Comparison of ENCODE assay signal across 8 cellular contexts in the genomic region with DNA sequence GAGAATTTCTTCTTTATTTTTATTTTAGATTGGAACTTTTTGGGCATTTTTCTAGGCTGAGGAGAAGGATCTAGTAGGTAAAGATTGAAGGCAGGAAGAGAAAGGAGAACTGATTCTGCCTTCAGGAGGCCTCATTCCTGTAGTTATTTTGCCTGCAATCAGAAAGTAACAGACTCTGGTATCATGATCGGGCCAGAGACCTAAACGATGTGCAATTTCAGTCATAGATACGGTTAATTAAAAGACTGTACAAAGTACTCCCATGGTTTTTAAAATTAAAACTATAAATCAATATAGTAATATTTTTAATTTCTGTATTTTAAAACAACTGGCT. TPM values are rescaled to one million over a fixed set of nuclear protein-coding genes. Genes with fewer than 3 reads are reported as not detected.
DNase-seq lines count a peak whose midpoint lies in the region; ATAC-seq and TF ChIP-seq lines count a peak whose summit lies in the region.
"Not testable (repeated sequence)": the region's sequence is repeated elsewhere in the genome, so short reads cannot be mapped to it uniquely, and the experiment has no call there.

No MANE protein-coding gene starts in this region.

- H3K9me3 Mint-ChIP-seq in CD8-positive, alpha-beta T cell; activated T-cell treated with anti-CD3 and anti-CD28 coated beads, Interleukin-2, amount 50 U/mL, for 72 hours; natural killer cell treated with Interleukin-12 subunit alpha and Interleukin-12 subunit beta and Interleukin-15 and Interleukin-18, amount 100 ng/mL, for 72 hours: not testable (repeated sequence)

- not testable (repeated sequence) for H3K36me3 Mint-ChIP-seq in CD8-positive, alpha-beta T cell; activated T-cell treated with anti-CD3 and anti-CD28 coated beads, Interleukin-2, amount 50 U/mL, for 72 hours (ENCODE audit: insufficient read depth in 2 of 2); natural killer cell treated with Interleukin-12 subunit alpha and Interleukin-12 subunit beta and Interleukin-15 and Interleukin-18, amount 100 ng/mL, for 72 hours

- ATAC-seq in CD8-positive, alpha-beta T cell = not testable (repeated sequence)
- ATAC-seq in GM19023 (IDR thresholded peaks at IDR 0.05; ENCODE audit: unreplicated experiment) (peak; percentile 61), GM21447 (IDR thresholded peaks at IDR 0.05; ENCODE audit: unreplicated experiment) (peak; percentile 43), HG02840 (IDR thresholded peaks at IDR 0.05; ENCODE audit: low FRiP score, unreplicated experiment) (peak; percentile 49), HG03139 (IDR thresholded peaks at IDR 0.05; ENCODE audit: unreplicated experiment) (peak; percentile 36)
- peak; percentile 43 to 54 for ATAC-seq in activated T-cell treated with anti-CD3 and anti-CD28 coated beads, Interleukin-2, amount 50 U/mL, for 72 hours (replicated peaks in 1 of 2)
- ATAC-seq in natural killer cell treated with Interleukin-12 subunit alpha and Interleukin-12 subunit beta and Interleukin-15 and Interleukin-18, amount 100 ng/mL, for 72 hours = peak; percentile 44 to 54

- H3K9me3 ChIP-seq in CD8-positive, alpha-beta T cell (ENCODE audit: low read length) = not testable (repeated sequence)

- intact Hi-C loops in CD8-positive, alpha-beta T cell (cut with DNase I, micrococcal nuclease) = not testable (repeated sequence)

- not testable (repeated sequence) for H3K27ac ChIP-seq in CD8-positive, alpha-beta T cell (ENCODE audit: low read depth, low read length); KMS-11

- not testable (repeated sequence) for TF ChIP-seq CTCF in CD8-positive, alpha-beta T cell (IDR thresholded peaks at IDR 0.05); KMS-11 (conservative IDR thresholded peaks at IDR 0.05; ENCODE audit: low read depth, low read length)

- H3K27me3 Mint-ChIP-seq in CD8-positive, alpha-beta T cell (ENCODE audit: low read depth); activated T-cell treated with anti-CD3 and anti-CD28 coated beads, Interleukin-2, amount 50 U/mL, for 72 hours (ENCODE audit: low read depth); natural killer cell treated with Interleukin-12 subunit alpha and Interleukin-12 subunit beta and Interleukin-15 and Interleukin-18, amount 100 ng/mL, for 72 hours: not testable (repeated sequence)

- CTCF ChIA-PET in CD8-positive, alpha-beta T cell (lab: Charles Lee) = not testable (repeated sequence)

- H3K4me2 ChIP-seq in KMS-11 = peak overlapping the region; percentile 47; the same call in 1 of the 2 replicates

- POLR2A ChIA-PET in CD8-positive, alpha-beta T cell (lab: Charles Lee) = not testable (repeated sequence)

- H3K36me3 ChIP-seq in CD8-positive, alpha-beta T cell (ENCODE audit: insufficient read depth, low read length); KMS-11 (ENCODE audit: insufficient read depth): not testable (repeated sequence)

- peak overlapping the region; percentile 67 for H3K4me3 Mint-ChIP-seq in CD8-positive, alpha-beta T cell
- H3K4me3 Mint-ChIP-seq in activated T-cell treated with anti-CD3 and anti-CD28 coated beads, Interleukin-2, amount 50 U/mL, for 72 hours = peak overlapping the region; percentile 50 to 93
- peak overlapping the region; percentile 75 for H3K4me3 Mint-ChIP-seq in natural killer cell treated with Interleukin-12 subunit alpha and Interleukin-12 subunit beta and Interleukin-15 and Interleukin-18, amount 100 ng/mL, for 72 hours

- H3K4me1 Mint-ChIP-seq in CD8-positive, alpha-beta T cell (ENCODE audit: low read depth) = peaks cover 14% of the 10 kb centered on the region
- peaks cover 21% of the 10 kb centered on the region for H3K4me1 Mint-ChIP-seq in activated T-cell treated with anti-CD3 and anti-CD28 coated beads, Interleukin-2, amount 50 U/mL, for 72 hours (ENCODE audit: low read depth)
- peaks cover 12 to 27% of the 10 kb centered on the region in 2 donors for H3K4me1 Mint-ChIP-seq in natural killer cell treated with Interleukin-12 subunit alpha and Interleukin-12 subunit beta and Interleukin-15 and Interleukin-18, amount 100 ng/mL, for 72 hours (ENCODE audit: low read depth in 2 of 2)

- not testable (repeated sequence) for H3K4me3 ChIP-seq in CD8-positive, alpha-beta T cell (ENCODE audit: low read depth, low read length); KMS-11 (IDR thresholded peaks at IDR 0.05; ENCODE audit: insufficient read depth, low read depth, low read length)

- not testable (repeated sequence) for DNase-seq in CD8-positive, alpha-beta T cell; activated T-cell treated with anti-CD3 and anti-CD28 coated beads, Interleukin-2, amount 50 U/mL, for 72 hours; natural killer cell treated with Interleukin-12 subunit alpha and Interleukin-12 subunit beta and Interleukin-15 and Interleukin-18, amount 100 ng/mL, for 72 hours (ENCODE audit: low spot score)

- not testable (repeated sequence) for H4K20me1 ChIP-seq in KMS-11 (ENCODE audit: insufficient read depth)

- H3K27ac Mint-ChIP-seq in CD8-positive, alpha-beta T cell = peak overlapping the region; percentile 78
- H3K27ac Mint-ChIP-seq in activated T-cell treated with anti-CD3 and anti-CD28 coated beads, Interleukin-2, amount 50 U/mL, for 72 hours = peak overlapping the region; percentile 93
- peak overlapping the region; percentile 72 to 76 for H3K27ac Mint-ChIP-seq in natural killer cell treated with Interleukin-12 subunit alpha and Interleukin-12 subunit beta and Interleukin-15 and Interleukin-18, amount 100 ng/mL, for 72 hours

- not testable (repeated sequence) for H3K4me1 ChIP-seq in CD8-positive, alpha-beta T cell (ENCODE audit: insufficient read depth, low read length)
- H3K4me1 ChIP-seq in KMS-11 (ENCODE audit: low read depth, poor library complexity, severe bottlenecking) = peaks cover 36% of the 10 kb centered on the region

- not testable (repeated sequence) for H3K27me3 ChIP-seq in CD8-positive, alpha-beta T cell (ENCODE audit: insufficient read depth, low read length); KMS-11 (ENCODE audit: insufficient read depth, low read depth)

- not testable (repeated sequence) for H3K79me2 ChIP-seq in KMS-11 (ENCODE audit: insufficient read depth, low read depth)

- H3K9ac ChIP-seq in KMS-11 = not testable (repeated sequence)

- not testable (repeated sequence) for H2AFZ ChIP-seq in KMS-11 (ENCODE audit: low read depth)

RNA-seq across cellular contexts. Expression of gene NOTCH2, which starts 53.1 kb away (rescaled TPM):
- 10 to 100 TPM; 25.5 to 28.8 TPM for total RNA-seq in CD8-positive, alpha-beta T cell
- total RNA-seq in activated T-cell treated with anti-CD3 and anti-CD28 coated beads, Interleukin-2, amount 50 U/mL, for 72 hours = 10 to 100 TPM; 64.6 to 79.2 TPM
- total RNA-seq in natural killer cell treated with Interleukin-12 subunit alpha and Interleukin-12 subunit beta and Interleukin-15 and Interleukin-18, amount 100 ng/mL, for 72 hours = 100 to 1,000 TPM; 115 to 179 TPM

RNA-seq across cellular contexts. Expression of gene SEC22B, which starts 53.8 kb away (rescaled TPM):
- 10 to 100 TPM; 22.0 to 23.4 TPM for total RNA-seq in CD8-positive, alpha-beta T cell
- 10 to 100 TPM; 16.8 to 21.2 TPM for total RNA-seq in activated T-cell treated with anti-CD3 and anti-CD28 coated beads, Interleukin-2, amount 50 U/mL, for 72 hours
- 10 to 100 TPM; 23.9 to 29.7 TPM for total RNA-seq in natural killer cell treated with Interleukin-12 subunit alpha and Interleukin-12 subunit beta and Interleukin-15 and Interleukin-18, amount 100 ng/mL, for 72 hours
